ENCODE assay signal across 9 cellular contexts in the genomic region with DNA sequence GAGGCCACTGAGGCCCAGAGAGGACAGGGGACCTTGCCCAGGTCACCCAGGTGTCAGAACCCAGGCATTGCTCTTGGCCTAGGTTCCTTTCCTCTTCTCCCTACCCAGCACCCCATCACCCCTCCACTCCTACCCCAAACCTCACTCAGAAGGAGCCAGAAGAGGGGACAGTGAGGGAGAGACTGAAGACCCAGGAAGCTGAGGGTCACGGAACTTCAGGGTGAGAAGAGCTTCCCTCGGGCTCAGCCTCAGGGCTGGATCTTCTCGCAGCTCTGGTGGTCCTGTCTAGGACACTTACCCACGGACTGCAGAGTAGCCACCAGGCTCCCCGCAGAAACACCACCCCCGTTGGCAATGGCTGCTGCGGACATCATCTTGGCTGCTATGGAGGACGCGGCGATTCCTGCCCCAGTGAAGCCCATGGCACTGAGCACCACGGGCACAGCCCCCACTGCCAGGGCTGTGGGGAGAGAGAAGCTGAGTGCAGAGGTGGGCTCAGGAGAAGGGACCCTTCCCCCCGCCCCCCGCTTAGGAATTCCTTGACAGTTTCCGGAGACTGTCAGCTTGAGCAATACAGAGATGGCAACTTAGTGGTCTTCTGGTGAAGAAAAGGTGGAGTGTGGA. TPM values are rescaled to one million over a fixed set of nuclear protein-coding genes. Genes with fewer than 3 reads are reported as not detected.
DNase-seq lines count a peak whose midpoint lies in the region; FAIRE-seq and TF ChIP-seq lines count a peak whose summit lies in the region.
"Had no signal": no experiment of that assay in that cellular context is flagged by ENCODE, and none has a peak within 500 bp of the region (broad histone marks: within the 10 kb centered on the region; RNA-seq: fewer than 3 reads in every experiment).

No MANE protein-coding gene starts in this region.

- no peaks in the 10 kb centered on the region for H3K9me3 ChIP-seq in Caco-2
- no peaks in the 10 kb centered on the region for H3K9me3 ChIP-seq in MM.1S (replicated peaks; ENCODE audit: insufficient read depth, low read length)
- no peaks in the 10 kb centered on the region for H3K9me3 ChIP-seq in H1 (ENCODE audit: insufficient read depth in 2 of 2, low read depth in 1 of 2, low read length in 1 of 2)
- H3K9me3 ChIP-seq in tibial artery: no peaks in the 10 kb centered on the region

- no peak overlapping the region for H3K27ac ChIP-seq in MM.1S (ENCODE audit: low read length)
- no peak overlapping the region for H3K27ac ChIP-seq in H1 (ENCODE audit: low read depth, low read length)
- peak overlapping the region in 1 of 2 donors; percentile 78 for H3K27ac ChIP-seq in tibial artery

- no peak overlapping the region for H2BK120ac ChIP-seq in H1 (replicated peaks; ENCODE audit: low read depth, low read length)

- CTCF ChIA-PET in Caco-2 (lab: Charles Lee) (interaction anchor here (0.6 to 1.6 kb wide), 2 partner anchors 77 to 129 kb away, joined by 3 to 4 read pairs; no protein-coding TSS in a partner anchor), H1 (lab: Charles Lee; ENCODE audit: partially characterized antibody) (interaction anchor here (0.6 to 5.3 kb wide), 26 partner anchors 8 to 236 kb away, joined by 3 to 55 read pairs (median 4); a partner anchor contains a TSS)

- H3K36me3 Mint-ChIP-seq in Caco-2 (ENCODE audit: insufficient read depth, unreplicated experiment): no peaks in the 10 kb centered on the region

- POLR2A ChIA-PET in Caco-2 (lab: Charles Lee) (no interaction called here), H1 (lab: Charles Lee; ENCODE audit: partially characterized antibody) (interaction anchor here (0.7 to 2.7 kb wide), 7 partner anchors 11 to 51 kb away, joined by 3 to 11 read pairs (median 4); no protein-coding TSS in a partner anchor)

- peaks cover 10% of the 10 kb centered on the region for H3K4me1 Mint-ChIP-seq in Caco-2 (ENCODE audit: low read depth, unreplicated experiment)

- H3K23ac ChIP-seq in H1 (ENCODE audit: insufficient read length): no peak overlapping the region

- TF ChIP-seq RAD21 in H1 (IDR thresholded peaks at IDR 0.05 in 1 of 2, conservative IDR thresholded peaks at IDR 0.05 in 1 of 2; ENCODE audit: low read depth in 2 of 2, low read length in 2 of 2): no peak

- H2AK5ac ChIP-seq in H1 (ENCODE audit: low read depth, low read length): no peak overlapping the region

- FAIRE-seq in H1 (lab: Jason Lieb, UNC): no peak
- no peak for FAIRE-seq in HTR-8/SVneo (lab: Jason Lieb, UNC)

- H3K27me3 ChIP-seq in Caco-2 (replicated peaks; ENCODE audit: control insufficient read depth, insufficient read depth, low read length) (no peaks in the 10 kb centered on the region), MM.1S (replicated peaks; ENCODE audit: insufficient read depth, low read length) (no peaks in the 10 kb centered on the region), H1 (replicated peaks in 1 of 4; ENCODE audit: control insufficient read depth in 3 of 4, extremely low read depth in 1 of 4, insufficient read depth in 3 of 4, low read length in 3 of 4) (no peaks in the 10 kb centered on the region; a peak in 2 of 7 replicates), tibial artery (peaks cover 0 to 5% of the 10 kb centered on the region in 2 donors)

- peaks cover 9% of the 10 kb centered on the region; the same call in 1 of the 2 replicates for H3K23me2 ChIP-seq in H1 (ENCODE audit: low read depth, low read length)

- no peaks in the 10 kb centered on the region for H3K9me3 Mint-ChIP-seq in Caco-2 (ENCODE audit: unreplicated experiment)

- no peak overlapping the region for H3K27ac Mint-ChIP-seq in Caco-2 (ENCODE audit: unreplicated experiment)

- H4K5ac ChIP-seq in H1 (ENCODE audit: insufficient read length, low read depth, low read length): no peak overlapping the region

- no peaks in the 10 kb centered on the region for H3K27me3 Mint-ChIP-seq in Caco-2 (ENCODE audit: insufficient read depth, unreplicated experiment)

- H2BK12ac ChIP-seq in H1 (ENCODE audit: low read depth, low read length): peak overlapping the region; percentile 31; the same call in 1 of the 2 replicates

- no peaks in the 10 kb centered on the region for H3K9me2 ChIP-seq in MM.1S (replicated peaks; ENCODE audit: insufficient read depth, low read length)

- no peak overlapping the region for H3K4ac ChIP-seq in H1 (replicated peaks; ENCODE audit: insufficient read length, low read depth, low read length)

- no TSS peak for BruUV-seq in Caco-2 (replicated peaks; lab: Mats Ljungman, UMichigan)

- H2AFZ ChIP-seq in MM.1S (ENCODE audit: low read length) (no peak overlapping the region; the same call in 1 of the 2 replicates), H1 (ENCODE audit: low read length) (no peak overlapping the region)

- no peaks in the 10 kb centered on the region for H3F3A ChIP-seq in MM.1S (ENCODE audit: insufficient read depth, low read length)

- H4K91ac ChIP-seq in H1 (replicated peaks; ENCODE audit: insufficient read length, low read length): no peak overlapping the region

- H4K20me1 ChIP-seq in MM.1S (ENCODE audit: insufficient read depth, low read length) (no peaks in the 10 kb centered on the region), H1 (replicated peaks in 1 of 2; ENCODE audit: control insufficient read depth in 1 of 2, insufficient read depth in 2 of 2, low read length in 2 of 2) (no peaks in the 10 kb centered on the region)

- no peak overlapping the region for H2BK20ac ChIP-seq in H1 (ENCODE audit: low read length)

- H3K4me2 ChIP-seq in MM.1S (ENCODE audit: low read depth, low read length) (peak overlapping the region; percentile 79; the same call in 1 of the 2 replicates), H1 (ENCODE audit: insufficient read depth in 1 of 2, low read depth in 2 of 2, low read length in 2 of 2) (peak overlapping the region; percentile 77 to 88)

- intact Hi-C loops in Caco-2 (cut with micrococcal nuclease; ENCODE audit: unreplicated experiment): no loop called here
- intact Hi-C loops in posterior vena cava (cut with DNase I): no loop called here
- intact Hi-C loops in tibial artery (cut with DNase I; ENCODE audit: low total_unique reads): no loop called here

- H3K56ac ChIP-seq in H1 (replicated peaks; ENCODE audit: insufficient read length, low read depth, low read length): no peak overlapping the region

- 0 out of 2 replicates have a peak overlapping the region, but pooled peaks have one; percentile 61 for H2BK15ac ChIP-seq in H1 (ENCODE audit: low read length)

- DNase-seq in Caco-2: no peak
- DNase-seq in MM.1S: no peak
- peak in 1 of 2 experiments; percentile 44 for DNase-seq in H1 (ENCODE audit: low read depth in 1 of 2, low spot score in 2 of 2)
- DNase-seq in posterior vena cava (ENCODE audit: low spot score): peak; percentile 81
- no peak for DNase-seq in tibial artery
- DNase-seq in OCI-M1 (lab: John Stamatoyannopoulos, UW): no peak
- DNase-seq in NCI-H82 (lab: John Stamatoyannopoulos, UW): no peak
- DNase-seq in HTR-8/SVneo (ENCODE audit: insufficient read length, low spot score): no peak
- DNase-seq: NCI-H2171 had no signal

- H3K4me1 ChIP-seq in Caco-2 (no peaks in the 10 kb centered on the region), MM.1S (ENCODE audit: low read length) (no peaks in the 10 kb centered on the region), H1 (replicated peaks in 1 of 4; ENCODE audit: control insufficient read depth in 3 of 4, insufficient read depth in 4 of 4, low read length in 3 of 4) (peaks cover 0 to 4% (median 2%) of the 10 kb centered on the region in 4 experiments; a peak in 3 of 7 replicates), tibial artery (peaks cover 0 to 21% (median 16%) of the 10 kb centered on the region in 4 donors)

- TF ChIP-seq POLR2A in H1 (IDR thresholded peaks at IDR 0.05; ENCODE audit: control extremely low read depth in 1 of 2, low read depth in 2 of 2, low read length in 2 of 2): no peak

- no peaks in the 10 kb centered on the region for H3K79me2 ChIP-seq in MM.1S (ENCODE audit: low read length)
- no peaks in the 10 kb centered on the region for H3K79me2 ChIP-seq in H1 (ENCODE audit: control insufficient read depth in 1 of 2, insufficient read depth in 2 of 2, low read length in 2 of 2)

- H3K36me3 ChIP-seq in Caco-2 (ENCODE audit: control insufficient read depth, insufficient read depth, low read length) (no peaks in the 10 kb centered on the region), MM.1S (replicated peaks; ENCODE audit: insufficient read depth, low read length) (no peaks in the 10 kb centered on the region), H1 (ENCODE audit: control insufficient read depth in 2 of 4, insufficient read depth in 4 of 4, low read length in 3 of 4) (no peaks in the 10 kb centered on the region), tibial artery (peaks cover 0 to 16% (median 0%) of the 10 kb centered on the region in 3 donors)

- H3K9ac ChIP-seq in MM.1S (ENCODE audit: low read length): no peak overlapping the region
- H3K9ac ChIP-seq in H1 (replicated peaks in 1 of 4; ENCODE audit: extremely low read depth in 1 of 4, low read depth in 3 of 4, low read length in 3 of 4): no peak overlapping the region

- no peak overlapping the region for H3K4me3 ChIP-seq in Caco-2 (ENCODE audit: low read depth, low read length)
- H3K4me3 ChIP-seq in MM.1S (ENCODE audit: low read length): peak overlapping the region; percentile 71; the same call in 1 of the 2 replicates
- H3K4me3 ChIP-seq in H1 (ENCODE audit: extremely low read depth in 1 of 4, insufficient read depth in 2 of 4, low read depth in 3 of 4, low read length in 4 of 4): peak overlapping the region in 3 of 4 experiments; percentile 54 to 65 (median 60); a peak in 3 of 8 replicates
- peak overlapping the region in 1 of 2 donors; percentile 53 for H3K4me3 ChIP-seq in tibial artery

- 85% methylated on average over 14 of the region's 14 CpGs; no CpG with 5 or more reads in 1 of the 2 experiments for WGBS in H1 (ENCODE audit: extremely low coverage in 1 of 2, insufficient coverage in 1 of 2, insufficient read length in 1 of 2, insufficient replicate concordance in 2 of 2, low coverage in 1 of 2, low lambda C conversion rate in 2 of 2, missing lambda C conversion rate in 1 of 2), 2 experiments

- H3K18ac ChIP-seq in H1 (ENCODE audit: extremely low read depth, low read length): no peak overlapping the region

- no peak overlapping the region for H3K14ac ChIP-seq in H1 (ENCODE audit: insufficient read length)

- H3K4me3 Mint-ChIP-seq in Caco-2 (ENCODE audit: unreplicated experiment): peak overlapping the region; percentile 84

- no peaks in the 10 kb centered on the region for H3K79me1 ChIP-seq in H1 (ENCODE audit: low read depth, low read length)

- TF ChIP-seq CTCF in Caco-2 (IDR thresholded peaks at IDR 0.05; ENCODE audit: insufficient read depth in 1 of 2, low read depth in 1 of 2, low read length in 1 of 2, severe bottlenecking in 1 of 2, unreplicated experiment in 1 of 2) (no peak), MM.1S (IDR thresholded peaks at IDR 0.05; ENCODE audit: low read length) (no peak), H1 (IDR thresholded peaks at IDR 0.05; ENCODE audit: control extremely low read depth in 1 of 3, insufficient read depth in 1 of 3, low read depth in 1 of 3, low read length in 3 of 3) (no peak), tibial artery (IDR thresholded peaks at IDR 0.05) (no peak)

- no peak for TF ChIP-seq EP300 in H1 (IDR thresholded peaks at IDR 0.05; ENCODE audit: borderline replicate concordance in 1 of 2, low read depth in 2 of 2, low read length in 2 of 2)

- H2BK5ac ChIP-seq in H1 (ENCODE audit: low read depth, low read length): no peak overlapping the region

- H4K8ac ChIP-seq in H1 (ENCODE audit: extremely low read depth, insufficient read depth, low read length): no peak overlapping the region

RNA-seq across cellular contexts. Expression of a gene that starts 1.1 kb away (rescaled TPM):
- 3.4 and 4.7 TPM in 2 replicates for total RNA-seq in Caco-2 (2022)
- total RNA-seq in H1 (2021; fragmentation: NEBNext Ultra II Directional; extraction: Animal tissue kit (Norgen Biotek cat#: 25700)): 14.0 and 19.8 TPM in 2 replicates
- 69.6 and 74.7 TPM in 2 replicates for polyA plus RNA-seq in H1 (2011; rRNA removed)
- 53.9 TPM for polyA plus RNA-seq in H1 (2011; cell fraction: cytosol; rRNA removed)
- 35.6 TPM for polyA plus RNA-seq in H1 (2011; cell fraction: nucleus; rRNA removed)
- 21.2 to 43.8 TPM (median 34.3 TPM) in 4 replicates for polyA plus RNA-seq in H1 (2012, experiment 1 of 2)
- polyA plus RNA-seq in H1 (2012, experiment 2 of 2): 101 TPM
- 14.7 TPM for polyA plus RNA-seq in H1 (2013, experiment 1 of 2)
- polyA plus RNA-seq in H1 (2013, experiment 2 of 2): 17.6 TPM
- 3.6 and 10.3 TPM in 2 replicates for polyA minus RNA-seq in H1 (2011; rRNA and poly(A)+ RNA removed)
- 8.7 TPM for polyA minus RNA-seq in H1 (2011; cell fraction: cytosol; rRNA and poly(A)+ RNA removed)
- polyA minus RNA-seq in H1 (2011; cell fraction: nucleus; rRNA and poly(A)+ RNA removed): 7.6 TPM
- total RNA-seq in posterior vena cava: 10 to 100 TPM; 39.7 to 43.1 TPM

RNA-seq across cellular contexts. Expression of a gene that starts 17.8 kb away (rescaled TPM):
- total RNA-seq in Caco-2 (2022): 1.7 and 2.6 TPM in 2 replicates
- 0.76 and 1.0 TPM in 2 replicates for total RNA-seq in H1 (2021; fragmentation: NEBNext Ultra II Directional; extraction: Animal tissue kit (Norgen Biotek cat#: 25700))
- polyA plus RNA-seq in H1 (2011; rRNA removed): 1.9 and 2.2 TPM in 2 replicates
- 2.5 TPM for polyA plus RNA-seq in H1 (2011; cell fraction: cytosol; rRNA removed)
- polyA plus RNA-seq in H1 (2011; cell fraction: nucleus; rRNA removed): 8.4 TPM
- polyA plus RNA-seq in H1 (2012, experiment 1 of 2): 1.6 to 2.5 TPM (median 1.9 TPM) in 4 replicates
- polyA plus RNA-seq in H1 (2012, experiment 2 of 2): 3.8 TPM
- 1.6 TPM for polyA plus RNA-seq in H1 (2013, experiment 1 of 2)
- polyA plus RNA-seq in H1 (2013, experiment 2 of 2): 1.4 TPM
- 0.57 and 0.68 TPM in 2 replicates for polyA minus RNA-seq in H1 (2011; rRNA and poly(A)+ RNA removed)
- polyA minus RNA-seq in H1 (2011; cell fraction: cytosol; rRNA and poly(A)+ RNA removed): 1.4 TPM
- polyA minus RNA-seq in H1 (2011; cell fraction: nucleus; rRNA and poly(A)+ RNA removed): 1.7 TPM
- 100 to 1,000 TPM; 122 to 282 TPM for total RNA-seq in posterior vena cava

RNA-seq across cellular contexts. Expression of a gene that starts 45.8 kb away (rescaled TPM):
- total RNA-seq in Caco-2 (2022) (0.20 and 0.21 TPM in 2 replicates), posterior vena cava (under 1 TPM; 0.32 to 0.38 TPM)
- 9.4 and 9.6 TPM in 2 replicates for total RNA-seq in H1 (2021; fragmentation: NEBNext Ultra II Directional; extraction: Animal tissue kit (Norgen Biotek cat#: 25700))
- polyA plus RNA-seq in H1 (2011; rRNA removed): 2.5 and 3.3 TPM in 2 replicates
- 4.9 TPM for polyA plus RNA-seq in H1 (2011; cell fraction: cytosol; rRNA removed)
- 7.5 TPM for polyA plus RNA-seq in H1 (2011; cell fraction: nucleus; rRNA removed)
- polyA plus RNA-seq in H1 (2012, experiment 1 of 2): 5.3 to 6.9 TPM (median 6.0 TPM) in 4 replicates
- 1.4 TPM for polyA plus RNA-seq in H1 (2012, experiment 2 of 2)
- polyA plus RNA-seq in H1 (2013, experiment 1 of 2): 3.8 TPM
- 4.1 TPM for polyA plus RNA-seq in H1 (2013, experiment 2 of 2)
- polyA minus RNA-seq in H1 (2011; rRNA and poly(A)+ RNA removed): 17.7 and 32.5 TPM in 2 replicates
- 8.6 TPM for polyA minus RNA-seq in H1 (2011; cell fraction: cytosol; rRNA and poly(A)+ RNA removed)
- 28.2 TPM for polyA minus RNA-seq in H1 (2011; cell fraction: nucleus; rRNA and poly(A)+ RNA removed)

RNA-seq across cellular contexts. Expression of a gene that starts 47.2 kb away (rescaled TPM):
- total RNA-seq in Caco-2 (2022) (11.6 and 13.6 TPM in 2 replicates), posterior vena cava (10 to 100 TPM; 11.2 to 21.7 TPM)
- total RNA-seq in H1 (2021; fragmentation: NEBNext Ultra II Directional; extraction: Animal tissue kit (Norgen Biotek cat#: 25700)): 19.9 and 21.2 TPM in 2 replicates
- polyA plus RNA-seq in H1 (2011; rRNA removed): 30.5 and 36.8 TPM in 2 replicates
- 33.8 TPM for polyA plus RNA-seq in H1 (2011; cell fraction: cytosol; rRNA removed)
- 22.6 TPM for polyA plus RNA-seq in H1 (2011; cell fraction: nucleus; rRNA removed)
- 20.5 to 28.6 TPM (median 24.5 TPM) in 4 replicates for polyA plus RNA-seq in H1 (2012, experiment 1 of 2)
- polyA plus RNA-seq in H1 (2012, experiment 2 of 2): 30.3 TPM
- 23.2 TPM for polyA plus RNA-seq in H1 (2013, experiment 1 of 2)
- polyA plus RNA-seq in H1 (2013, experiment 2 of 2): 26.4 TPM
- 5.0 and 5.4 TPM in 2 replicates for polyA minus RNA-seq in H1 (2011; rRNA and poly(A)+ RNA removed)
- polyA minus RNA-seq in H1 (2011; cell fraction: cytosol; rRNA and poly(A)+ RNA removed): 4.8 TPM
- 12.0 TPM for polyA minus RNA-seq in H1 (2011; cell fraction: nucleus; rRNA and poly(A)+ RNA removed)

RNA-seq across cellular contexts. Expression of a gene that starts 47.3 kb away (rescaled TPM):
- total RNA-seq in Caco-2 (2022): 131 and 132 TPM in 2 replicates
- total RNA-seq in H1 (2021; fragmentation: NEBNext Ultra II Directional; extraction: Animal tissue kit (Norgen Biotek cat#: 25700)): 186 and 201 TPM in 2 replicates
- polyA plus RNA-seq in H1 (2011; rRNA removed): 73.8 and 89.0 TPM in 2 replicates
- 112 TPM for polyA plus RNA-seq in H1 (2011; cell fraction: cytosol; rRNA removed)
- 96.5 TPM for polyA plus RNA-seq in H1 (2011; cell fraction: nucleus; rRNA removed)
- polyA plus RNA-seq in H1 (2012, experiment 1 of 2): 129 to 189 TPM (median 137 TPM) in 4 replicates
- polyA plus RNA-seq in H1 (2012, experiment 2 of 2): 68.9 TPM
- polyA plus RNA-seq in H1 (2013, experiment 1 of 2): 194 TPM
- polyA plus RNA-seq in H1 (2013, experiment 2 of 2): 175 TPM
- polyA minus RNA-seq in H1 (2011; rRNA and poly(A)+ RNA removed): 106 and 119 TPM in 2 replicates
- 42.5 TPM for polyA minus RNA-seq in H1 (2011; cell fraction: cytosol; rRNA and poly(A)+ RNA removed)
- 60.4 TPM for polyA minus RNA-seq in H1 (2011; cell fraction: nucleus; rRNA and poly(A)+ RNA removed)
- 100 to 1,000 TPM; 166 to 175 TPM for total RNA-seq in posterior vena cava

Comparison
In these comparisons a context has a peak if more than half of its experiments do, and no peak if none do; other contexts are left out.
1. RNA of a gene that starts 17.8 kb away (total RNA-seq): 122 to 282 TPM in posterior vena cava; 1.7 to 2.6 TPM in Caco-2 and 0.76 to 1.0 TPM in H1; every median in the first group is over 10 times any median in the second.